ENCODE assay signal across 20 cellular contexts in the genomic region with DNA sequence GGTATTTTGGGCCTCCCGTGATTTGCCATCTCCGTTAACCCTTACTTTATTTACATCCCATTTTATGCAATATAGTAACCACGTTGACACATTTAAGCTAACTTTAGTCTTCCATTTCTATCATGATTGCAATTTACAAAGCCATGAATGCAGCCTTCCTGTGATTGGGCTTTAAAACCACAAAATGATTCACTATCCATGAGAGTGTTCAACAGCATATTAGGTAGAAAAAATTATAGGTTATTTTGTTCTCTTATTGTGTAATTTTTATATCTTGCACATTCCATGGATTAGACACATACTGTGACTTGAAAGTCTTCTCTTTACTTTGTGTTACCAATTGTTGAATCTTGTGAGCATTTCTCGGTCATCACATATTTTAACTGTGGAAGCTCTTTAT.
DNase-seq lines count a peak whose midpoint lies in the region; ATAC-seq and TF ChIP-seq lines count a peak whose summit lies in the region.
"Had no signal": no experiment of that assay in that cellular context is flagged by ENCODE, and none has a peak within 500 bp of the region (broad histone marks: within the 10 kb centered on the region; RNA-seq: fewer than 3 reads in every experiment).

No MANE protein-coding gene starts in this region.

- peaks cover 100% of the 10 kb centered on the region for H4K20me1 ChIP-seq in smooth muscle cell (ENCODE audit: low read depth)

- TF ChIP-seq CTCF in cardiac fibroblast (IDR thresholded peaks at IDR 0.05; ENCODE audit: low read depth, low read length) (no peak), smooth muscle cell (IDR thresholded peaks at IDR 0.05; ENCODE audit: borderline replicate concordance, insufficient read depth, poor library complexity, severe bottlenecking) (no peak), gastrocnemius medialis (IDR thresholded peaks at IDR 0.05 in 4 of 5, conservative IDR thresholded peaks at IDR 0.05 in 1 of 5) (no peak)

- intact Hi-C loops in gastrocnemius medialis (cut with DNase I; ENCODE audit: low total_unique reads): no loop called here

- H3K27ac Mint-ChIP-seq in activated naive CD8-positive, alpha-beta T cell treated with anti-CD3 and anti-CD28 coated beads, Interleukin-2, amount 50 U/mL, for 24 hours: no peak overlapping the region
- H3K27ac Mint-ChIP-seq in activated naive CD8-positive, alpha-beta T cell treated with anti-CD3 and anti-CD28 coated beads for 36 hours: no peak overlapping the region
- H3K27ac Mint-ChIP-seq: activated CD4-positive, alpha-beta T cell treated with anti-CD3 and anti-CD28 coated beads for 36 hours; activated naive CD8-positive, alpha-beta T cell treated with anti-CD3 and anti-CD28 coated beads, Interleukin-2, amount 10 ng/mL, durations not matched to agents 7 days and 5 days had no signal

- H3K27me3 ChIP-seq in smooth muscle cell (ENCODE audit: low read depth) (no peaks in the 10 kb centered on the region), gastrocnemius medialis (no peaks in the 10 kb centered on the region)
- H3K27me3 ChIP-seq: heart right ventricle, right atrium auricular region, upper lobe of right lung had no signal

- H3K4me3 Mint-ChIP-seq in activated naive CD8-positive, alpha-beta T cell treated with anti-CD3 and anti-CD28 coated beads, Interleukin-2, amount 50 U/mL, for 24 hours: no peak overlapping the region
- no peak overlapping the region for H3K4me3 Mint-ChIP-seq in activated naive CD8-positive, alpha-beta T cell treated with anti-CD3 and anti-CD28 coated beads for 36 hours
- H3K4me3 Mint-ChIP-seq: activated CD4-positive, alpha-beta T cell treated with anti-CD3 and anti-CD28 coated beads for 36 hours; activated naive CD8-positive, alpha-beta T cell treated with anti-CD3 and anti-CD28 coated beads, Interleukin-2, amount 10 ng/mL, durations not matched to agents 7 days and 5 days had no signal

- no peak overlapping the region for H3K9ac ChIP-seq in smooth muscle cell (ENCODE audit: low read depth)

- no peaks in the 10 kb centered on the region for H3K9me3 Mint-ChIP-seq in activated naive CD8-positive, alpha-beta T cell treated with anti-CD3 and anti-CD28 coated beads, Interleukin-2, amount 50 U/mL, for 24 hours
- no peaks in the 10 kb centered on the region for H3K9me3 Mint-ChIP-seq in activated naive CD8-positive, alpha-beta T cell treated with anti-CD3 and anti-CD28 coated beads for 36 hours
- H3K9me3 Mint-ChIP-seq: activated naive CD8-positive, alpha-beta T cell treated with anti-CD3 and anti-CD28 coated beads, Interleukin-2, amount 10 ng/mL, durations not matched to agents 7 days and 5 days; CD4-positive, alpha-beta memory T cell had no signal

- H2AFZ ChIP-seq in smooth muscle cell (ENCODE audit: low read depth): no peak overlapping the region

- peaks cover 37% of the 10 kb centered on the region for H3K36me3 Mint-ChIP-seq in activated naive CD8-positive, alpha-beta T cell treated with anti-CD3 and anti-CD28 coated beads, Interleukin-2, amount 50 U/mL, for 24 hours (ENCODE audit: low read depth)
- H3K36me3 Mint-ChIP-seq in activated naive CD8-positive, alpha-beta T cell treated with anti-CD3 and anti-CD28 coated beads for 36 hours: peaks cover 30% of the 10 kb centered on the region

- peak overlapping the region; percentile 29 for H3K4me2 ChIP-seq in smooth muscle cell

- peaks cover 46% of the 10 kb centered on the region for H3K4me1 Mint-ChIP-seq in activated naive CD8-positive, alpha-beta T cell treated with anti-CD3 and anti-CD28 coated beads, Interleukin-2, amount 50 U/mL, for 24 hours
- H3K4me1 Mint-ChIP-seq in activated naive CD8-positive, alpha-beta T cell treated with anti-CD3 and anti-CD28 coated beads for 36 hours: peaks cover 29% of the 10 kb centered on the region

- WGBS in smooth muscle cell (ENCODE audit: low lambda C conversion rate): 81% methylated on average over 4 of the region's 4 CpGs

- TF ChIP-seq POLR2A in gastrocnemius medialis (IDR thresholded peaks at IDR 0.05): no peak

- DNase-seq in activated naive CD8-positive, alpha-beta T cell treated with anti-CD3 and anti-CD28 coated beads, Interleukin-2, amount 50 U/mL, for 24 hours: no peak
- no peak for DNase-seq in activated naive CD8-positive, alpha-beta T cell treated with anti-CD3 and anti-CD28 coated beads for 36 hours
- DNase-seq in NCI-H2227 treated with DMSO at 0.1 percent for 48 hours (lab: John Stamatoyannopoulos, UW) (peak; percentile 52), cardiac fibroblast (ENCODE audit: low read depth in 2 of 2) (peak; percentile 35 to 69), smooth muscle cell (lab: John Stamatoyannopoulos, UW; ENCODE audit: unreplicated experiment) (no peak), gastrocnemius medialis (no peak)
- DNase-seq in activated CD8-positive, alpha-beta memory T cell treated with anti-CD3 and anti-CD28 coated beads for 24 hours: no peak
- DNase-seq: activated CD4-positive, alpha-beta T cell treated with anti-CD3 and anti-CD28 coated beads for 36 hours; activated naive CD8-positive, alpha-beta T cell treated with anti-CD3 and anti-CD28 coated beads, Interleukin-2, amount 10 ng/mL, durations not matched to agents 7 days and 5 days; activated T-cell treated with anti-CD3 and anti-CD28 coated beads for 4 hours; CD4-positive, alpha-beta memory T cell; heart right ventricle; kidney glomerular epithelial cell; midbrain; stimulated activated CD4-positive, alpha-beta T cell treated with anti-CD3 and anti-CD28 coated beads, Interleukin-4, amount 100 ng/mL, for 1 hour; stimulated activated CD8-positive, alpha-beta memory T cell treated with anti-CD3 and anti-CD28 coated beads, Interleukin-4, amount 100 ng/mL, for 48 hours; T-helper 2 cell; upper lobe of right lung had no signal

- H3K4me3 ChIP-seq in cardiac fibroblast (replicated peaks in 1 of 2; ENCODE audit: low read depth in 2 of 2, low read length in 2 of 2): no peak overlapping the region
- H3K4me3 ChIP-seq in smooth muscle cell: no peak overlapping the region
- H3K4me3 ChIP-seq in gastrocnemius medialis: no peak overlapping the region
- H3K4me3 ChIP-seq: heart right ventricle, right atrium auricular region, upper lobe of right lung had no signal

- H3K27ac ChIP-seq in smooth muscle cell (ENCODE audit: low read depth) (no peak overlapping the region), gastrocnemius medialis (no peak overlapping the region)
- H3K27ac ChIP-seq: heart right ventricle, right atrium auricular region, upper lobe of right lung had no signal

- no peaks in the 10 kb centered on the region for H3K27me3 Mint-ChIP-seq in activated naive CD8-positive, alpha-beta T cell treated with anti-CD3 and anti-CD28 coated beads, Interleukin-2, amount 50 U/mL, for 24 hours
- no peaks in the 10 kb centered on the region for H3K27me3 Mint-ChIP-seq in activated naive CD8-positive, alpha-beta T cell treated with anti-CD3 and anti-CD28 coated beads for 36 hours
- H3K27me3 Mint-ChIP-seq: activated CD4-positive, alpha-beta T cell treated with anti-CD3 and anti-CD28 coated beads for 36 hours; activated naive CD8-positive, alpha-beta T cell treated with anti-CD3 and anti-CD28 coated beads, Interleukin-2, amount 10 ng/mL, durations not matched to agents 7 days and 5 days; CD4-positive, alpha-beta memory T cell had no signal

- H3F3A ChIP-seq in smooth muscle cell (ENCODE audit: low read depth): no peaks in the 10 kb centered on the region

- H3K36me3 ChIP-seq in smooth muscle cell (ENCODE audit: low read depth) (no peaks in the 10 kb centered on the region), gastrocnemius medialis (no peaks in the 10 kb centered on the region)
- H3K36me3 ChIP-seq: heart right ventricle, right atrium auricular region, upper lobe of right lung had no signal

- H3K79me2 ChIP-seq in smooth muscle cell (ENCODE audit: low read depth): peaks cover 58% of the 10 kb centered on the region

- H3K9me3 ChIP-seq in smooth muscle cell (replicated peaks; ENCODE audit: low read depth): no peaks in the 10 kb centered on the region
- no peaks in the 10 kb centered on the region for H3K9me3 ChIP-seq in gastrocnemius medialis
- H3K9me3 ChIP-seq: heart right ventricle, right atrium auricular region, upper lobe of right lung had no signal

- in situ Hi-C loops in gastrocnemius medialis (cut with MboI; ENCODE audit: low sequenced_read_pairs in 4 of 4): no loop called here

- peak; percentile 52 for ATAC-seq in activated naive CD8-positive, alpha-beta T cell treated with anti-CD3 and anti-CD28 coated beads, Interleukin-2, amount 50 U/mL, for 24 hours
- ATAC-seq in HG02852 (IDR thresholded peaks at IDR 0.05; ENCODE audit: unreplicated experiment) (no peak), gastrocnemius medialis (no peak)
- ATAC-seq: activated CD4-positive, alpha-beta T cell treated with anti-CD3 and anti-CD28 coated beads for 36 hours; heart right ventricle had no signal

- no peaks in the 10 kb centered on the region for H3K4me1 ChIP-seq in smooth muscle cell (ENCODE audit: low read depth)
- H3K4me1 ChIP-seq in gastrocnemius medialis: peaks cover 0 to 3% of the 10 kb centered on the region in 2 donors

Comparison
In these comparisons a context has a peak if more than half of its experiments do, and no peak if none do; other contexts are left out.
1. DNase-seq: peak in NCI-H2227 treated with DMSO at 0.1 percent for 48 hours (single experiment) and cardiac fibroblast (2 of 2); none in activated naive CD8-positive, alpha-beta T cell treated with anti-CD3 and anti-CD28 coated beads, Interleukin-2, amount 50 U/mL, for 24 hours (single experiment), activated naive CD8-positive, alpha-beta T cell treated with anti-CD3 and anti-CD28 coated beads for 36 hours (single experiment), smooth muscle cell (single experiment), activated CD8-positive, alpha-beta memory T cell treated with anti-CD3 and anti-CD28 coated beads for 24 hours (single experiment) and gastrocnemius medialis (0 of 2).